In genomic region chr12:128820723-128821432, GRCh38 we compare ENCODE assay signal across 9 cellular contexts. TPM values are rescaled to one million over a fixed set of nuclear protein-coding genes. Genes with fewer than 3 reads are reported as not detected.
A peak's percentile ranks its signal among the peaks of the same experiment; 100 is the strongest.
DNase-seq lines count a peak whose midpoint lies in the region; ATAC-seq and TF ChIP-seq lines count a peak whose summit lies in the region.
"Had no signal": no experiment of that assay in that cellular context is flagged by ENCODE, and none has a peak within 500 bp of the region (broad histone marks: within the 10 kb centered on the region; RNA-seq: fewer than 3 reads in every experiment).

No MANE protein-coding gene starts in this region.

- no peak for TF ChIP-seq CTCF in sigmoid colon (IDR thresholded peaks at IDR 0.05)

- 56 to 77% methylated on average over 7 of the region's 7 CpGs for WGBS in sigmoid colon, 2 donors

- no peaks in the 10 kb centered on the region for H3K9me3 ChIP-seq in sigmoid colon

- peaks cover 0 to 74% (median 49%) of the 10 kb centered on the region in 4 donors for H3K4me1 ChIP-seq in sigmoid colon

- H3K27ac ChIP-seq in sigmoid colon = peak overlapping the region in 1 of 4 donors; percentile 28

- no peak overlapping the region for H3K4me3 ChIP-seq in sigmoid colon

- H3K36me3 Mint-ChIP-seq in central memory CD8-positive, alpha-beta T cell (ENCODE audit: insufficient read depth) = peaks cover 15% of the 10 kb centered on the region

- H3K27me3 Mint-ChIP-seq in central memory CD8-positive, alpha-beta T cell = no peaks in the 10 kb centered on the region

- peaks cover 49% of the 10 kb centered on the region for H3K4me1 Mint-ChIP-seq in central memory CD8-positive, alpha-beta T cell

- H3K4me3 Mint-ChIP-seq in central memory CD8-positive, alpha-beta T cell = peak overlapping the region; percentile 82

- no peaks in the 10 kb centered on the region for H3K27me3 ChIP-seq in sigmoid colon

- TF ChIP-seq POLR2A in sigmoid colon (IDR thresholded peaks at IDR 0.05) = no peak

- H3K9me3 Mint-ChIP-seq in central memory CD8-positive, alpha-beta T cell = no peaks in the 10 kb centered on the region

- no peak for DNase-seq in central memory CD8-positive, alpha-beta T cell (ENCODE audit: low spot score in 2 of 2)
- DNase-seq in sigmoid colon (peak; percentile 74), HuH-7.5 (ENCODE audit: low spot score) (no peak), NCI-H446 (lab: John Stamatoyannopoulos, UW) (no peak)
- DNase-seq in activated CD4-positive, alpha-beta T cell treated with anti-CD3 and anti-CD28 coated beads, Interleukin-2, amount 50 U/mL, for 1 hour = no peak

- TF ChIP-seq EP300 in sigmoid colon (IDR thresholded peaks at IDR 0.05) = no peak

- peak overlapping the region; percentile 82 for H3K27ac Mint-ChIP-seq in central memory CD8-positive, alpha-beta T cell (ENCODE audit: low read depth)

- peak; percentile 59 for ATAC-seq in GM18498 (IDR thresholded peaks at IDR 0.05; ENCODE audit: unreplicated experiment)
- ATAC-seq in GM21367 (IDR thresholded peaks at IDR 0.05; ENCODE audit: unreplicated experiment) = peak; percentile 49
- peak; percentile 43 for ATAC-seq in HG03558 (IDR thresholded peaks at IDR 0.05; ENCODE audit: extremely low read depth, unreplicated experiment)
- ATAC-seq in central memory CD8-positive, alpha-beta T cell (replicated peaks; ENCODE audit: extremely low read depth, poor library complexity, severe bottlenecking) = peak; percentile 44

- H3K36me3 ChIP-seq in sigmoid colon = no peaks in the 10 kb centered on the region

- intact Hi-C loops in sigmoid colon (cut with DNase I) = no loop called here

RNA-seq across cellular contexts. Expression of gene SLC15A4, which starts 2.9 kb away (rescaled TPM):
- 10 to 100 TPM; 19.4 to 42.0 (median 24.2) TPM for total RNA-seq in sigmoid colon
- 10 to 100 TPM in 1 of 3 donors, 1 to 10 TPM in 2; 3.6 to 14.0 (median 3.7) TPM for polyA plus RNA-seq in sigmoid colon

RNA-seq across cellular contexts. Expression of gene GLT1D1, which starts 32.4 kb away (rescaled TPM):
- under 1 TPM; 0.28 to 0.95 (median 0.43) TPM for total RNA-seq in sigmoid colon
- polyA plus RNA-seq in sigmoid colon = under 1 TPM; 0.23 to 0.60 (median 0.50) TPM
- polyA plus RNA-seq: fibroblast of lung had no signal
